Comparison of ENCODE assay signal across 12 cellular contexts in genomic region chr11:111449158-111449557, GRCh38.
"Had no signal": no experiment of that assay in that cellular context is flagged by ENCODE, and none has a peak within 500 bp of the region (broad histone marks: within the 10 kb centered on the region; RNA-seq: fewer than 3 reads in every experiment).

No MANE protein-coding gene starts in this region.

- H3K4me3 ChIP-seq: ascending aorta, breast epithelium, lung, thoracic aorta had no signal

- H3K27me3 ChIP-seq: ascending aorta, breast epithelium had no signal

- H3K27ac ChIP-seq: ascending aorta, breast epithelium, thoracic aorta had no signal

- H3K36me3 ChIP-seq: ascending aorta, breast epithelium, thoracic aorta had no signal

- ATAC-seq: activated CD8-positive, alpha-beta T cell treated with anti-CD3 and anti-CD28 coated beads, Interleukin-2, amount 10 ng/mL, durations not matched to agents 7 days and 5 days; esophagus mucosa; left colon; sciatic nerve; stimulated activated naive CD8-positive, alpha-beta T cell treated with anti-CD3 and anti-CD28 coated beads, Interleukin-15, amount 100 ng/mL, for 72 hours had no signal

- H3K9me3 ChIP-seq: ascending aorta, breast epithelium, thoracic aorta had no signal

- H3K4me1 ChIP-seq: breast epithelium had no signal

- DNase-seq: activated CD4-positive, alpha-beta T cell treated with anti-CD3 and anti-CD28 coated beads, Interleukin-2, amount 10 ng/mL, durations not matched to agents 24 days and 14 days; activated CD8-positive, alpha-beta T cell treated with anti-CD3 and anti-CD28 coated beads, Interleukin-2, amount 10 ng/mL, durations not matched to agents 7 days and 5 days; left colon; nephron progenitor cell; stimulated activated naive CD8-positive, alpha-beta T cell treated with anti-CD3 and anti-CD28 coated beads, Interleukin-15, amount 100 ng/mL, for 72 hours; T-helper 2 cell had no signal
